In genomic region chr1:53449693-53450092, GRCh38 we compare ENCODE assay signal across 21 cellular contexts. TPM values are rescaled to one million over a fixed set of nuclear protein-coding genes. Genes with fewer than 3 reads are reported as not detected.
"Had no signal": no experiment of that assay in that cellular context is flagged by ENCODE, and none has a peak within 500 bp of the region (broad histone marks: within the 10 kb centered on the region; RNA-seq: fewer than 3 reads in every experiment).

No MANE protein-coding gene starts in this region.

- H3K27ac Mint-ChIP-seq: activated CD4-positive, alpha-beta T cell treated with anti-CD3 and anti-CD28 coated beads, Interleukin-2, amount 10 ng/mL, durations not matched to agents 7 days and 5 days; effector memory CD8-positive, alpha-beta T cell; naive B cell; T-helper 2 cell treated with Interferon-gamma antibody and Interleukin-4, amounts not matched to agents 5 μg/mL and 100 μg/mL, for 36 hours had no signal

- H3K4me3 ChIP-seq: ascending aorta, lung, ovary, sigmoid colon, stomach, testis, upper lobe of left lung had no signal

- H3K4me1 ChIP-seq: ascending aorta, stomach, testis, upper lobe of left lung had no signal

- H3K27me3 ChIP-seq: ovary, sigmoid colon, testis, upper lobe of left lung had no signal

- H3K4me1 Mint-ChIP-seq: activated CD4-positive, alpha-beta T cell treated with anti-CD3 and anti-CD28 coated beads, Interleukin-2, amount 10 ng/mL, durations not matched to agents 7 days and 5 days; naive B cell had no signal

- H3K9me3 Mint-ChIP-seq: effector memory CD8-positive, alpha-beta T cell; naive B cell; T-helper 2 cell treated with Interferon-gamma antibody and Interleukin-4, amounts not matched to agents 5 μg/mL and 100 μg/mL, for 36 hours had no signal

- H3K27ac ChIP-seq: ascending aorta, epithelial cell of prostate, ovary, sigmoid colon, stomach, testis, upper lobe of left lung had no signal

- H3K4me3 Mint-ChIP-seq: activated CD4-positive, alpha-beta T cell treated with anti-CD3 and anti-CD28 coated beads, Interleukin-2, amount 10 ng/mL, durations not matched to agents 7 days and 5 days; effector memory CD8-positive, alpha-beta T cell; T-helper 2 cell treated with Interferon-gamma antibody and Interleukin-4, amounts not matched to agents 5 μg/mL and 100 μg/mL, for 36 hours had no signal

- H3K36me3 Mint-ChIP-seq: naive B cell had no signal

- H3K9me3 ChIP-seq: ascending aorta, ovary, sigmoid colon, stomach, testis, upper lobe of left lung had no signal

- DNase-seq: activated CD4-positive, alpha-beta T cell treated with anti-CD3 and anti-CD28 coated beads, Interleukin-2, amount 10 ng/mL, durations not matched to agents 7 days and 5 days; activated CD8-positive, alpha-beta memory T cell treated with anti-CD3 and anti-CD28 coated beads for 24 hours; activated naive CD4-positive, alpha-beta T cell treated with Interleukin-2 at 50 U/mL for 16 hours; head of caudate nucleus; naive B cell; ovary; sigmoid colon; stimulated activated CD4-positive, alpha-beta T cell treated with anti-CD3 and anti-CD28 coated beads, Interleukin-12 subunit alpha, Interleukin-12 subunit beta, amount 100 ng/mL, for 4 hours; stomach; testis; upper lobe of left lung had no signal

- H3K36me3 ChIP-seq: ascending aorta, ovary, sigmoid colon, stomach, upper lobe of left lung had no signal

RNA-seq across cellular contexts. Expression of gene DMRTB1, which starts 9.5 kb away (rescaled TPM):
- total RNA-seq: ascending aorta, bronchial epithelial cell, cerebellum, dermis blood vessel endothelial cell, frontal cortex, lung, mononuclear cell, ovary, sigmoid colon, stomach, upper lobe of left lung had no signal
